Comparison of ENCODE assay signal across 10 cellular contexts in the genomic region with DNA sequence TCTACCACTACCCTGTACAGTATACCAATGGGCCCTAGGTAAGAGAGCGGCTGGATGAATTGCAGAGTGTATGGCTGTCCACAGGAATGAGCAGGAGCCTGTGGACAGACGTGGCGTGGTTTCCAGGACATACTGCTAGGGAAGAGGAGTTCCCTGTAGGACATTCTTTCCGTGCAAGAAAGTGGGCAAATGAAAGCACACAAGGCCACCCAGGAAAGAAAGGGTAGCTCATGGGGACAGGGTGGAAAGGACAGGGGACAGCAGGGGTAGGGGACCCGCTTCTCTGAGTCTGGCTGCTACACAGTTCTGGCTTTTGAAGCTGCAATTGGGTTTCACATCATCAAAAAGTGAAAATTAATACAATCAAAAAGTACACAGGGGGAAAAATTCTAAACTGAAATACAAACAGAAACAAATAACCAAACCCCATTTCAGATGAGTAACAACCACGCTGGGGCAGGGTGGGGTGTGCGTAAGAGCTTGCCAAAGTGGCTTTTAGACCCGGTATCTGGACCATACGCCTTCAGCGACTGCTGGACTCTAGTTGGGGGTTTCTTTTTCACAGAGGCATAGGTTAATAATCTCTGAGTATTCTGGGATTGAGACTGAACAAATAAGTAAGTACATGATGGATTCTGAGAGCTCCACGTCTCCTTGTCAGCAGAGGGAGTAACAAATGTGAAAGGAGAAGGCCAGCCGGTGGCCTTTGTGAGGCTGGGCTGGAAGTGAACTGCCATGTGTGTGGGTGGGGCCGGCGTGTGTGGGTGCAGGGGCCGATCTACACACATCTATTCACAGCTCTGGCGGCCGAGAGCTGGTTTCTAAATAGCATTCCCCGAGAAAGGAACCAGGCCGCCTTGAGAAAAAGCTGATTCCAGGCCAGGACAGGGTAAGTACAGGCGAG.
DNase-seq lines count a peak whose midpoint lies in the region; ATAC-seq and TF ChIP-seq lines count a peak whose summit lies in the region.
"Had no signal": no experiment of that assay in that cellular context is flagged by ENCODE, and none has a peak within 500 bp of the region (broad histone marks: within the 10 kb centered on the region; RNA-seq: fewer than 3 reads in every experiment).

No MANE protein-coding gene starts in this region.

- no peaks in the 10 kb centered on the region for H3K27me3 ChIP-seq in naive thymus-derived CD4-positive, alpha-beta T cell (ENCODE audit: control insufficient read depth in 2 of 2, insufficient read depth in 2 of 2, low read length in 2 of 2)
- no peaks in the 10 kb centered on the region for H3K27me3 ChIP-seq in uterus

- H3K9me3 ChIP-seq in naive thymus-derived CD4-positive, alpha-beta T cell (ENCODE audit: control insufficient read depth in 2 of 3, low read length in 3 of 3) = no peaks in the 10 kb centered on the region
- no peaks in the 10 kb centered on the region for H3K9me3 ChIP-seq in uterus

- no peak for DNase-seq in activated naive CD8-positive, alpha-beta T cell treated with anti-CD3 and anti-CD28 coated beads, Interleukin-2, amount 50 U/mL, for 24 hours
- DNase-seq in erythroblast (lab: John Stamatoyannopoulos, UW) = peak; percentile 27 to 42
- DNase-seq in naive thymus-derived CD4-positive, alpha-beta T cell = peak in 2 of 9 donors; percentile 2 to 12
- DNase-seq in uterus = peak; percentile 65 to 67
- DNase-seq in NCI-H510A treated with DMSO at 0.1 percent for 48 hours (lab: John Stamatoyannopoulos, UW) = no peak
- DNase-seq: Karpas-422 had no signal

- peaks cover 17 to 20% of the 10 kb centered on the region in 2 donors for H3K4me1 ChIP-seq in naive thymus-derived CD4-positive, alpha-beta T cell (ENCODE audit: control insufficient read depth in 2 of 2, insufficient read depth in 2 of 2, low read length in 2 of 2)
- H3K4me1 ChIP-seq in uterus = peaks cover 0 to 15% of the 10 kb centered on the region in 2 donors

- no peaks in the 10 kb centered on the region for H3K9me3 Mint-ChIP-seq in activated naive CD8-positive, alpha-beta T cell (ENCODE audit: low read depth)
- peaks cover 5% of the 10 kb centered on the region for H3K9me3 Mint-ChIP-seq in activated naive CD8-positive, alpha-beta T cell treated with anti-CD3 and anti-CD28 coated beads, Interleukin-2, amount 50 U/mL, for 24 hours
- H3K9me3 Mint-ChIP-seq in naive thymus-derived CD4-positive, alpha-beta T cell = peaks cover 0 to 3% (median 0%) of the 10 kb centered on the region in 11 donors

- H3K36me3 ChIP-seq in naive thymus-derived CD4-positive, alpha-beta T cell (ENCODE audit: control insufficient read depth in 2 of 3, insufficient read depth in 3 of 3, low read length in 3 of 3) = no peaks in the 10 kb centered on the region
- no peaks in the 10 kb centered on the region for H3K36me3 ChIP-seq in uterus

- H3K4me1 Mint-ChIP-seq in activated naive CD8-positive, alpha-beta T cell (ENCODE audit: low read depth) = peaks cover 46% of the 10 kb centered on the region
- H3K4me1 Mint-ChIP-seq in activated naive CD8-positive, alpha-beta T cell treated with anti-CD3 and anti-CD28 coated beads, Interleukin-2, amount 50 U/mL, for 24 hours = peaks cover 56% of the 10 kb centered on the region
- H3K4me1 Mint-ChIP-seq in naive thymus-derived CD4-positive, alpha-beta T cell = peaks cover 23 to 78% (median 60%) of the 10 kb centered on the region in 7 donors

- ATAC-seq in activated naive CD8-positive, alpha-beta T cell treated with anti-CD3 and anti-CD28 coated beads, Interleukin-2, amount 50 U/mL, for 24 hours = no peak
- ATAC-seq in naive thymus-derived CD4-positive, alpha-beta T cell = no peak
- ATAC-seq in HG03571 (IDR thresholded peaks at IDR 0.05; ENCODE audit: unreplicated experiment) = no peak
- no peak for ATAC-seq in HG03095 (IDR thresholded peaks at IDR 0.05; ENCODE audit: unreplicated experiment)

- no peaks in the 10 kb centered on the region for H3K27me3 Mint-ChIP-seq in activated naive CD8-positive, alpha-beta T cell
- no peaks in the 10 kb centered on the region for H3K27me3 Mint-ChIP-seq in activated naive CD8-positive, alpha-beta T cell treated with anti-CD3 and anti-CD28 coated beads, Interleukin-2, amount 50 U/mL, for 24 hours
- H3K27me3 Mint-ChIP-seq in naive thymus-derived CD4-positive, alpha-beta T cell = no peaks in the 10 kb centered on the region

- H3K4me3 Mint-ChIP-seq in activated naive CD8-positive, alpha-beta T cell = no peak overlapping the region
- no peak overlapping the region for H3K4me3 Mint-ChIP-seq in activated naive CD8-positive, alpha-beta T cell treated with anti-CD3 and anti-CD28 coated beads, Interleukin-2, amount 50 U/mL, for 24 hours
- H3K4me3 Mint-ChIP-seq in naive thymus-derived CD4-positive, alpha-beta T cell = peak overlapping the region in 4 of 10 donors; percentile 25 to 52 (median 42)

- H3K4me3 ChIP-seq in naive thymus-derived CD4-positive, alpha-beta T cell (ENCODE audit: low read length) = no peak overlapping the region
- H3K4me3 ChIP-seq in uterus = peak overlapping the region in 1 of 2 donors; percentile 23

- intact Hi-C loops in naive thymus-derived CD4-positive, alpha-beta T cell (cut with micrococcal nuclease) = no loop called here
- intact Hi-C loops in uterus (cut with DNase I; ENCODE audit: low total_unique reads) = no loop called here

- no peak overlapping the region for H3K27ac ChIP-seq in naive thymus-derived CD4-positive, alpha-beta T cell (ENCODE audit: low read depth, low read length)
- peak overlapping the region; percentile 86 for H3K27ac ChIP-seq in uterus
- H3K27ac ChIP-seq: epithelial cell of prostate had no signal

- POLR2A ChIA-PET in naive thymus-derived CD4-positive, alpha-beta T cell (lab: Charles Lee) = interaction anchor here (0.8 to 1.3 kb wide), 4 partner anchors 12 to 47 kb away, joined by 3 to 6 read pairs (median 4); no protein-coding TSS in a partner anchor

- no peak for TF ChIP-seq POLR2A in erythroblast (IDR thresholded peaks at IDR 0.05; ENCODE audit: low read length)
- no peak for TF ChIP-seq POLR2A in uterus (IDR thresholded peaks at IDR 0.05)

- H3K36me3 Mint-ChIP-seq in activated naive CD8-positive, alpha-beta T cell = peaks cover 5% of the 10 kb centered on the region
- peaks cover 14% of the 10 kb centered on the region for H3K36me3 Mint-ChIP-seq in activated naive CD8-positive, alpha-beta T cell treated with anti-CD3 and anti-CD28 coated beads, Interleukin-2, amount 50 U/mL, for 24 hours (ENCODE audit: low read depth)
- H3K36me3 Mint-ChIP-seq in naive thymus-derived CD4-positive, alpha-beta T cell = peaks cover 6 to 33% (median 11%) of the 10 kb centered on the region in 5 donors

- peak in 1 of 4 experiments; percentile 5 for TF ChIP-seq CTCF in uterus (IDR thresholded peaks at IDR 0.05)

- peak overlapping the region; percentile 16 for H3K27ac Mint-ChIP-seq in activated naive CD8-positive, alpha-beta T cell
- H3K27ac Mint-ChIP-seq in activated naive CD8-positive, alpha-beta T cell treated with anti-CD3 and anti-CD28 coated beads, Interleukin-2, amount 50 U/mL, for 24 hours = no peak overlapping the region
- peak overlapping the region in 8 of 9 donors; percentile 43 to 100 (median 77) for H3K27ac Mint-ChIP-seq in naive thymus-derived CD4-positive, alpha-beta T cell

- CTCF ChIA-PET in naive thymus-derived CD4-positive, alpha-beta T cell (lab: Charles Lee) = no interaction called here

Comparison
In these comparisons a context has a peak if more than half of its experiments do, and no peak if none do; other contexts are left out.
1. DNase-seq: peak in erythroblast (2 of 2) and uterus (2 of 2); none in activated naive CD8-positive, alpha-beta T cell treated with anti-CD3 and anti-CD28 coated beads, Interleukin-2, amount 50 U/mL, for 24 hours (single experiment) and NCI-H510A treated with DMSO at 0.1 percent for 48 hours (single experiment).